ENCODE assay signal across 28 cellular contexts in the genomic region with DNA sequence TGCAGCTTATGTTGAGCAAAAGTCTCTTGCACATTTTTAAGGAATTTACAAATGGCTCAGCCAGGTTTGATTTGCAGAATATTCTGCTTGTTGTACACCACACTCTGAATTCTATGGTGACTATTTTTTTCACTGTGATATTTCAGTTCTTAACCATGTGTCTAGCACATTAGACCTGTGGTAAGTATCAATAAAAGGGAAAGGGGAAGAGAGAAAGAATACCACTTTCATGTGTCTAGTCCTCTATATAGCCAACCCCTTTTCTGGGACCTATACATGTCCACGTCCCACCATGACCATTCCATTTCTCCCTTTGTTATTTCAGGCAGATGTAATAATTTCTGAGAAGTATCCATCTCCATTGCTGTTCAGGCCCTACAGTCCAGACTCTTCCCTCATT.
"Had no signal": no experiment of that assay in that cellular context is flagged by ENCODE, and none has a peak within 500 bp of the region (broad histone marks: within the 10 kb centered on the region; RNA-seq: fewer than 3 reads in every experiment).

No MANE protein-coding gene starts in this region.

- DNase-seq: activated CD4-positive, alpha-beta T cell treated with anti-CD3 and anti-CD28 coated beads for 1 hour; activated CD4-positive, alpha-beta T cell treated with anti-CD3 and anti-CD28 coated beads, Interleukin-2, amount 50 U/mL, for 1 hour; activated CD8-positive, alpha-beta memory T cell treated with anti-CD3 and anti-CD28 coated beads, Interleukin-2, amount 10 ng/mL, durations not matched to agents 7 days and 5 days; activated CD8-positive, alpha-beta T cell treated with anti-CD3 and anti-CD28 coated beads, Interleukin-2, amount 10 ng/mL, durations not matched to agents 7 days and 5 days; activated naive CD4-positive, alpha-beta T cell; activated T-cell treated with anti-CD3 and anti-CD28 coated beads, Interleukin-2, amount 50 U/mL, for 48 hours; dermis blood vessel endothelial cell; effector CD4-positive, alpha-beta T cell; esophagus squamous epithelium; foreskin melanocyte; left cardiac atrium; naive thymus-derived CD8-positive, alpha-beta T cell; nucleus accumbens; pancreas; retina; sigmoid colon; small intestine; stimulated activated CD4-positive, alpha-beta T cell treated with anti-CD3 and anti-CD28 coated beads, Interleukin-4, amount 100 ng/mL, for 4 hours; stimulated activated CD8-positive, alpha-beta memory T cell treated with anti-CD3 and anti-CD28 coated beads, Interleukin-4, amount 100 ng/mL, for 48 hours; stimulated activated naive CD8-positive, alpha-beta T cell treated with anti-CD3 and anti-CD28 coated beads, Interleukin-15, amount 100 ng/mL, for 72 hours; substantia nigra; uterus had no signal

- FAIRE-seq: bronchial epithelial cell, endometrium, keratinocyte, pancreas, small intestine had no signal

- ATAC-seq: activated CD8-positive, alpha-beta memory T cell treated with anti-CD3 and anti-CD28 coated beads, Interleukin-2, amount 10 ng/mL, durations not matched to agents 7 days and 5 days; activated CD8-positive, alpha-beta T cell treated with anti-CD3 and anti-CD28 coated beads, Interleukin-2, amount 10 ng/mL, durations not matched to agents 7 days and 5 days; activated naive CD4-positive, alpha-beta T cell treated with anti-CD3 and anti-CD28 coated beads, Interleukin-2, amount 50 U/mL, for 72 hours; left cardiac atrium; naive thymus-derived CD8-positive, alpha-beta T cell; pancreas; stimulated activated memory B cell treated with anti-CD40 and anti-IgM and Interleukin-4, amounts not matched to agents 10 μg/mL and 1 μg/mL and 100 μg/mL, for 72 hours; stimulated activated naive CD8-positive, alpha-beta T cell treated with anti-CD3 and anti-CD28 coated beads, Interleukin-15, amount 100 ng/mL, for 72 hours; WTC11 had no signal
